17 cellular contexts compared by ENCODE assay signal in genomic region chr10:95334793-95335120, GRCh38. TPM values are rescaled to one million over a fixed set of nuclear protein-coding genes. Genes with fewer than 3 reads are reported as not detected.
DNase-seq lines count a peak whose midpoint lies in the region; ATAC-seq and TF ChIP-seq lines count a peak whose summit lies in the region.
"Had no signal": no experiment of that assay in that cellular context is flagged by ENCODE, and none has a peak within 500 bp of the region (broad histone marks: within the 10 kb centered on the region; RNA-seq: fewer than 3 reads in every experiment).

No MANE protein-coding gene starts in this region.

- no peak for ATAC-seq in RWPE2 (ENCODE audit: low read depth)
- no peak for ATAC-seq in T-helper 17 cell
- ATAC-seq in GM18868 (IDR thresholded peaks at IDR 0.05; ENCODE audit: unreplicated experiment) = no peak
- ATAC-seq: left colon; stimulated activated memory B cell treated with anti-CD40 and anti-IgM and Interleukin-4, amounts not matched to agents 10 μg/mL and 1 μg/mL and 100 μg/mL, for 72 hours; WTC11 had no signal

- no peaks in the 10 kb centered on the region for H3K27me3 ChIP-seq in RWPE2 (ENCODE audit: insufficient read depth, poor library complexity, severe bottlenecking)
- no peaks in the 10 kb centered on the region for H3K27me3 ChIP-seq in muscle layer of colon (ENCODE audit: control insufficient read depth in 1 of 2, insufficient read depth in 2 of 2, low read length in 2 of 2)
- H3K27me3 ChIP-seq in transverse colon = no peaks in the 10 kb centered on the region
- H3K27me3 ChIP-seq: pancreas had no signal

- peaks cover 20% of the 10 kb centered on the region for H3K4me1 ChIP-seq in RWPE2 (ENCODE audit: insufficient read depth, poor library complexity, severe bottlenecking)
- H3K4me1 ChIP-seq in muscle layer of colon (ENCODE audit: insufficient read depth, low read length) = peaks cover 28% of the 10 kb centered on the region
- peaks cover 7 to 15% (median 11%) of the 10 kb centered on the region in 4 donors for H3K4me1 ChIP-seq in transverse colon

- no peak overlapping the region for H3K4me3 Mint-ChIP-seq in activated CD4-positive, alpha-beta memory T cell treated with anti-CD3 and anti-CD28 coated beads for 36 hours
- H3K4me3 Mint-ChIP-seq in T-helper 17 cell = no peak overlapping the region
- H3K4me3 Mint-ChIP-seq: activated naive CD8-positive, alpha-beta T cell treated with anti-CD3 and anti-CD28 coated beads for 36 hours; CD4-positive, alpha-beta T cell; stimulated activated memory B cell treated with anti-CD40 and anti-IgM and Interleukin-4, amounts not matched to agents 10 μg/mL and 1 μg/mL and 100 μg/mL, for 72 hours; WTC11 had no signal

- CTCF ChIA-PET in activated CD4-positive, alpha-beta memory T cell treated with anti-CD3 and anti-CD28 coated beads for 36 hours (lab: Charles Lee) = no interaction called here

- TF ChIP-seq CTCF in RWPE2 (IDR thresholded peaks at IDR 0.05; ENCODE audit: poor library complexity, severe bottlenecking) (no peak), transverse colon (IDR thresholded peaks at IDR 0.05) (no peak)

- DNase-seq in RWPE2 (ENCODE audit: low spot score) (no peak), epithelial cell of prostate (ENCODE audit: low read depth, low spot score) (no peak), transverse colon (no peak), T-helper 17 cell (no peak), NCI-H226 (no peak)
- no peak for DNase-seq in activated CD4-positive, alpha-beta memory T cell treated with anti-CD3 and anti-CD28 coated beads for 36 hours
- DNase-seq: activated CD8-positive, alpha-beta memory T cell treated with anti-CD3 and anti-CD28 coated beads, Interleukin-2, amount 50 U/mL, for 4 hours; activated naive CD8-positive, alpha-beta T cell treated with anti-CD3 and anti-CD28 coated beads for 36 hours; CD4-positive, alpha-beta T cell; NCI-H1694; pancreas; stimulated activated CD4-positive, alpha-beta T cell treated with anti-CD3 and anti-CD28 coated beads, Interleukin-4, amount 100 ng/mL, for 1 hour had no signal

- 63 to 84% methylated on average over 3 of the region's 3 CpGs for WGBS in transverse colon (ENCODE audit: low coverage in 1 of 2), 2 donors

- peak overlapping the region; percentile 37 for H3K27ac ChIP-seq in RWPE2 (ENCODE audit: poor library complexity, severe bottlenecking)
- peak overlapping the region; percentile 86 for H3K27ac ChIP-seq in epithelial cell of prostate
- H3K27ac ChIP-seq in muscle layer of colon (ENCODE audit: low read depth, low read length) = peak overlapping the region; percentile 59
- H3K27ac ChIP-seq in transverse colon = peak overlapping the region; percentile 73 to 82 (median 77)

- TF ChIP-seq POLR2A in transverse colon (IDR thresholded peaks at IDR 0.05) = no peak

- H3K36me3 Mint-ChIP-seq in activated CD4-positive, alpha-beta memory T cell treated with anti-CD3 and anti-CD28 coated beads for 36 hours = no peaks in the 10 kb centered on the region
- no peaks in the 10 kb centered on the region for H3K36me3 Mint-ChIP-seq in T-helper 17 cell (ENCODE audit: low read depth)
- H3K36me3 Mint-ChIP-seq: activated naive CD8-positive, alpha-beta T cell treated with anti-CD3 and anti-CD28 coated beads for 36 hours; stimulated activated memory B cell treated with anti-CD40 and anti-IgM and Interleukin-4, amounts not matched to agents 10 μg/mL and 1 μg/mL and 100 μg/mL, for 72 hours had no signal

- no peaks in the 10 kb centered on the region for H3K9me3 Mint-ChIP-seq in activated CD4-positive, alpha-beta memory T cell treated with anti-CD3 and anti-CD28 coated beads for 36 hours
- H3K9me3 Mint-ChIP-seq: activated naive CD8-positive, alpha-beta T cell treated with anti-CD3 and anti-CD28 coated beads for 36 hours; CD4-positive, alpha-beta T cell; stimulated activated memory B cell treated with anti-CD40 and anti-IgM and Interleukin-4, amounts not matched to agents 10 μg/mL and 1 μg/mL and 100 μg/mL, for 72 hours; WTC11 had no signal

- H3K9me3 ChIP-seq in RWPE2 (ENCODE audit: severe bottlenecking) = no peaks in the 10 kb centered on the region
- H3K9me3 ChIP-seq in muscle layer of colon (ENCODE audit: low read length) = no peaks in the 10 kb centered on the region
- H3K9me3 ChIP-seq in transverse colon = no peaks in the 10 kb centered on the region
- H3K9me3 ChIP-seq in T-helper 17 cell (ENCODE audit: control insufficient read depth, low read length, poor library complexity, severe bottlenecking) = no peaks in the 10 kb centered on the region
- H3K9me3 ChIP-seq: pancreas had no signal

- POLR2A ChIA-PET in activated CD4-positive, alpha-beta memory T cell treated with anti-CD3 and anti-CD28 coated beads for 36 hours (lab: Charles Lee) = no interaction called here

- no peaks in the 10 kb centered on the region for H3K4me1 Mint-ChIP-seq in activated CD4-positive, alpha-beta memory T cell treated with anti-CD3 and anti-CD28 coated beads for 36 hours (ENCODE audit: low read depth)
- H3K4me1 Mint-ChIP-seq in T-helper 17 cell = peaks cover 3% of the 10 kb centered on the region
- H3K4me1 Mint-ChIP-seq: activated naive CD8-positive, alpha-beta T cell treated with anti-CD3 and anti-CD28 coated beads for 36 hours; stimulated activated memory B cell treated with anti-CD40 and anti-IgM and Interleukin-4, amounts not matched to agents 10 μg/mL and 1 μg/mL and 100 μg/mL, for 72 hours had no signal

- in situ Hi-C loops in transverse colon (cut with MboI; ENCODE audit: low pct_ligation_motif_present in 1 of 4, low pct_unique_long_range_greater_than_20kb in 1 of 4, low sequenced_read_pairs in 3 of 4) = no loop called here

- no peak overlapping the region for H3K9ac ChIP-seq in muscle layer of colon (ENCODE audit: low read length)

- H3K27me3 Mint-ChIP-seq in activated CD4-positive, alpha-beta memory T cell treated with anti-CD3 and anti-CD28 coated beads for 36 hours = peaks cover 2% of the 10 kb centered on the region
- H3K27me3 Mint-ChIP-seq in T-helper 17 cell = peaks cover 12% of the 10 kb centered on the region
- H3K27me3 Mint-ChIP-seq: activated naive CD8-positive, alpha-beta T cell treated with anti-CD3 and anti-CD28 coated beads for 36 hours; CD4-positive, alpha-beta T cell; stimulated activated memory B cell treated with anti-CD40 and anti-IgM and Interleukin-4, amounts not matched to agents 10 μg/mL and 1 μg/mL and 100 μg/mL, for 72 hours had no signal

- TF ChIP-seq EP300 in transverse colon (IDR thresholded peaks at IDR 0.05; ENCODE audit: low read depth) = no peak

- no peak overlapping the region for H3K4me3 ChIP-seq in RWPE2 (ENCODE audit: severe bottlenecking)
- H3K4me3 ChIP-seq in muscle layer of colon (ENCODE audit: low read depth in 1 of 2, low read length in 2 of 2) = no peak overlapping the region
- no peak overlapping the region for H3K4me3 ChIP-seq in transverse colon
- H3K4me3 ChIP-seq: pancreas had no signal

- intact Hi-C loops in transverse colon (cut with DNase I; ENCODE audit: low total_unique reads) = no loop called here
- intact Hi-C loops in activated CD4-positive, alpha-beta memory T cell treated with anti-CD3 and anti-CD28 coated beads for 36 hours (cut with micrococcal nuclease) = no loop called here

- no peak overlapping the region for H3K27ac Mint-ChIP-seq in activated CD4-positive, alpha-beta memory T cell treated with anti-CD3 and anti-CD28 coated beads for 36 hours
- no peak overlapping the region for H3K27ac Mint-ChIP-seq in T-helper 17 cell
- H3K27ac Mint-ChIP-seq: activated naive CD8-positive, alpha-beta T cell treated with anti-CD3 and anti-CD28 coated beads for 36 hours; CD4-positive, alpha-beta T cell; stimulated activated memory B cell treated with anti-CD40 and anti-IgM and Interleukin-4, amounts not matched to agents 10 μg/mL and 1 μg/mL and 100 μg/mL, for 72 hours; WTC11 had no signal

- H3K36me3 ChIP-seq in RWPE2 (ENCODE audit: low read depth) (no peaks in the 10 kb centered on the region), muscle layer of colon (ENCODE audit: insufficient read depth, low read length) (peaks cover 90% of the 10 kb centered on the region), transverse colon (no peaks in the 10 kb centered on the region)
- H3K36me3 ChIP-seq: pancreas had no signal

RNA-seq across cellular contexts. Expression of gene PDLIM1, which starts 44.0 kb away (rescaled TPM):
- total RNA-seq in transverse colon (100 to 1,000 TPM; 201 to 259 (median 225) TPM), T-helper 17 cell (10 to 100 TPM in 1 of 2 donors, 1 to 10 TPM in 1; 8.3 to 44.4 TPM)
- under 1 TPM; 0.76 to 0.92 TPM for total RNA-seq in activated CD4-positive, alpha-beta memory T cell treated with anti-CD3 and anti-CD28 coated beads for 36 hours

Comparison
In these comparisons a context has a peak if more than half of its experiments do, and no peak if none do; other contexts are left out.
1. RNA of gene PDLIM1, which starts 44.0 kb away (total RNA-seq): 201 to 259 TPM in transverse colon and 8.3 to 44.4 TPM in T-helper 17 cell; 0.76 to 0.92 TPM in activated CD4-positive, alpha-beta memory T cell treated with anti-CD3 and anti-CD28 coated beads for 36 hours; every median in the first group is over 4 times any median in the second.
2. Peak in every context shown above with its lines, with median percentiles within 50 percentile points of each other: H3K27ac ChIP-seq.